14 cellular contexts compared by ENCODE assay signal in genomic region chr15:101458908-101459578, GRCh38. TPM values are rescaled to one million over a fixed set of nuclear protein-coding genes. Genes with fewer than 3 reads are reported as not detected.
DNase-seq lines count a peak whose midpoint lies in the region; ATAC-seq and TF ChIP-seq lines count a peak whose summit lies in the region.
"Had no signal": no experiment of that assay in that cellular context is flagged by ENCODE, and none has a peak within 500 bp of the region (broad histone marks: within the 10 kb centered on the region; RNA-seq: fewer than 3 reads in every experiment).

No MANE protein-coding gene starts in this region.

- H4K20me1 ChIP-seq in smooth muscle cell (ENCODE audit: low read depth), result no peaks in the 10 kb centered on the region

- H3K36me3 ChIP-seq in liver (ENCODE audit: control insufficient read depth in 4 of 4, insufficient read depth in 3 of 4, low read depth in 1 of 4, low read length in 3 of 4) (peaks cover 0 to 4% (median 0%) of the 10 kb centered on the region in 4 donors), smooth muscle cell (ENCODE audit: low read depth) (no peaks in the 10 kb centered on the region)
- H3K36me3 ChIP-seq: tibial artery had no signal

- TF ChIP-seq CTCF in fibroblast of the aortic adventitia (IDR thresholded peaks at IDR 0.05; ENCODE audit: insufficient read depth, low read length) (no peak), liver (IDR thresholded peaks at IDR 0.05; ENCODE audit: low read depth, low read length, missing input control) (no peak), smooth muscle cell (IDR thresholded peaks at IDR 0.05; ENCODE audit: borderline replicate concordance, insufficient read depth, poor library complexity, severe bottlenecking) (no peak)

- no peak overlapping the region for H3K9ac ChIP-seq in liver (ENCODE audit: low read depth in 1 of 2, low read length in 2 of 2)
- no peak overlapping the region for H3K9ac ChIP-seq in smooth muscle cell (ENCODE audit: low read depth)

- no peaks in the 10 kb centered on the region for H3K79me2 ChIP-seq in smooth muscle cell (ENCODE audit: low read depth)

- H3K4me2 ChIP-seq in smooth muscle cell, result peak overlapping the region; percentile 50

- no peak for ATAC-seq in GM21717 (IDR thresholded peaks at IDR 0.05; ENCODE audit: unreplicated experiment)
- ATAC-seq in HG03159 (IDR thresholded peaks at IDR 0.05; ENCODE audit: unreplicated experiment), result no peak
- ATAC-seq: T-cell had no signal

- H3F3A ChIP-seq in smooth muscle cell (ENCODE audit: low read depth), result peaks cover 7% of the 10 kb centered on the region

- TF ChIP-seq RAD21 in liver (IDR thresholded peaks at IDR 0.05), result no peak

- peak overlapping the region; percentile 62 to 71 for H3K27ac ChIP-seq in liver (ENCODE audit: low read depth in 1 of 2, low read length in 2 of 2)
- no peak overlapping the region for H3K27ac ChIP-seq in smooth muscle cell (ENCODE audit: low read depth)
- H3K27ac ChIP-seq: tibial artery had no signal

- no peaks in the 10 kb centered on the region for H3K27me3 ChIP-seq in liver (ENCODE audit: control insufficient read depth in 4 of 4, insufficient read depth in 4 of 4, low read length in 3 of 4)
- no peaks in the 10 kb centered on the region for H3K27me3 ChIP-seq in smooth muscle cell (ENCODE audit: low read depth)

- 71% methylated on average over 16 of the region's 16 CpGs for WGBS in liver
- 32% methylated on average over 9 of the region's 16 CpGs for WGBS in smooth muscle cell (ENCODE audit: low lambda C conversion rate)

- peak overlapping the region; percentile 40 for H2AFZ ChIP-seq in smooth muscle cell (ENCODE audit: low read depth)

- H3K4me3 ChIP-seq in fibroblast of the aortic adventitia (ENCODE audit: low read depth, low read length) (no peak overlapping the region), liver (ENCODE audit: low read depth in 1 of 3, low read length in 3 of 3) (no peak overlapping the region), smooth muscle cell (no peak overlapping the region)
- H3K4me3 ChIP-seq: tibial artery had no signal

- DNase-seq in fibroblast of the aortic adventitia (ENCODE audit: low read depth), result peak; percentile 35
- no peak for DNase-seq in smooth muscle cell (lab: John Stamatoyannopoulos, UW; ENCODE audit: unreplicated experiment)
- no peak for DNase-seq in GOT3 (lab: John Stamatoyannopoulos, UW)
- no peak for DNase-seq in cerebellar nuclear complex (lab: John Stamatoyannopoulos, UW)
- DNase-seq: activated CD4-positive, CD25-positive, alpha-beta regulatory T cell treated with anti-CD3 and anti-CD28 coated beads, Interleukin-2, amount 50 U/mL, for 72 hours; activated T-cell treated with anti-CD3 and anti-CD28 coated beads, Interleukin-2, amount 50 U/mL, for 1 hour; erythroblast; NCI-H187 treated with DMSO at 0.1 percent for 48 hours; T-cell; tibial artery had no signal

- H3K4me1 ChIP-seq in liver (ENCODE audit: control insufficient read depth in 4 of 4, insufficient read depth in 4 of 4, low read length in 3 of 4) (peaks cover 2 to 67% (median 30%) of the 10 kb centered on the region in 4 donors), smooth muscle cell (ENCODE audit: low read depth) (no peaks in the 10 kb centered on the region)
- H3K4me1 ChIP-seq: tibial artery had no signal

- H3K9me3 ChIP-seq in liver (ENCODE audit: control insufficient read depth in 4 of 4, low read length in 3 of 4), result no peaks in the 10 kb centered on the region
- no peaks in the 10 kb centered on the region for H3K9me3 ChIP-seq in smooth muscle cell (replicated peaks; ENCODE audit: low read depth)
- H3K9me3 ChIP-seq: tibial artery had no signal

TF ChIP-seq in PFSK-1, 5 proteins besides CTCF, POLR2A, EP300 and RAD21:
- TF ChIP-seq FOXP2 (optimal IDR thresholded peaks at IDR 0.05; ENCODE audit: borderline replicate concordance, extremely low read depth, extremely low read length, insufficient read depth) (peak; percentile 74), REST (IDR thresholded peaks at IDR 0.05; ENCODE audit: insufficient read depth in 1 of 2, low read depth in 2 of 2, low read length in 2 of 2) (no peak)

TF ChIP-seq in liver, 16 proteins besides CTCF, POLR2A, EP300 and RAD21:
- TF ChIP-seq YY1 (IDR thresholded peaks at IDR 0.05) (no peak), TAF1 (conservative IDR thresholded peaks at IDR 0.05) (no peak), HNF4A (conservative IDR thresholded peaks at IDR 0.05) (no peak)

RNA-seq across cellular contexts. Expression of gene PCSK6, which starts 30.5 kb away (rescaled TPM):
- 108 TPM for polyA plus RNA-seq in PFSK-1 (2012; ENCODE audit: insufficient read length, low read depth)
- 0.81 TPM in 1 of 2 replicates, not detected in the other for total RNA-seq in fibroblast of the aortic adventitia (ENCODE audit: low replicate concordance)
- total RNA-seq in liver, result 100 to 1,000 TPM; 124 to 398 TPM
- polyA plus RNA-seq in liver, result 100 to 1,000 TPM in 1 of 2 donors, 10 to 100 TPM in 1; 94.8 to 212 TPM
- 17.5 and 21.2 TPM in 2 replicates for total RNA-seq in smooth muscle cell
- polyA plus RNA-seq in smooth muscle cell, result 17.4 and 17.5 TPM in 2 replicates

Comparison
In these comparisons a context has a peak if more than half of its experiments do, and no peak if none do; other contexts are left out.
1. RNA of gene PCSK6, which starts 30.5 kb away (total RNA-seq): 124 to 398 TPM in liver and 17.5 to 21.2 TPM in smooth muscle cell; 0.81 TPM in fibroblast of the aortic adventitia; every median in the first group is over 10 times any median in the second.